ENCODE assay signal across 17 cellular contexts in the genomic region with DNA sequence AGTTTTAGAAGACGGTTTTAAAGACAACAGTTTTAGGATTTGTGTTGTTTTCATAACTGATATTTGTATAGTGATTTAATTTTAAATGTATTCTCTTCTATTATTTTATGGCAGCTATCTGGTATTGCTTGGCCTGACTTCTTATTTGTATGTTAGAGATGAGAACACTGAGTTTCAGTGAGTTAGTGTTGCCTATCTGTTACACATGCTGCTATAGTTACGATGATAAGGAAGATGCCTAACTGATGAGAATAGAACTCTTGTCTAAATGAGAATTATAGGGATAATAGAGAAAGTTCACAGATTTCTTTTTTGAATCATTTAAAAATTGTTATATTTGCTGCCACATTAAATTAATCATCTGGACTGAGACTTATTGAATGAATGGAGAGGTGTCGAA.
DNase-seq lines count a peak whose midpoint lies in the region; ATAC-seq and TF ChIP-seq lines count a peak whose summit lies in the region.
"Had no signal": no experiment of that assay in that cellular context is flagged by ENCODE, and none has a peak within 500 bp of the region (broad histone marks: within the 10 kb centered on the region; RNA-seq: fewer than 3 reads in every experiment).

No MANE protein-coding gene starts in this region.

- H3K27ac ChIP-seq in body of pancreas (peak overlapping the region in 2 of 4 donors; percentile 48 to 54), foreskin keratinocyte (peak overlapping the region; percentile 45), osteoblast (ENCODE audit: low read depth, low read length) (peak overlapping the region; percentile 80)
- H3K27ac ChIP-seq: HL-60 had no signal

- 85 to 95% methylated on average over 3 of the region's 3 CpGs for WGBS in body of pancreas, 2 donors

- TF ChIP-seq POLR2A in body of pancreas (IDR thresholded peaks at IDR 0.05) = no peak

- H4K20me1 ChIP-seq in osteoblast (ENCODE audit: insufficient read depth, low read length) = no peaks in the 10 kb centered on the region

- H3K9me3 ChIP-seq in body of pancreas (no peaks in the 10 kb centered on the region), osteoblast (ENCODE audit: low read depth, low read length) (no peaks in the 10 kb centered on the region)

- H3K79me2 ChIP-seq in osteoblast (ENCODE audit: insufficient read depth, low read length) = no peaks in the 10 kb centered on the region

- TF ChIP-seq CTCF in body of pancreas (IDR thresholded peaks at IDR 0.05) = no peak
- no peak for TF ChIP-seq CTCF in foreskin keratinocyte (conservative IDR thresholded peaks at IDR 0.05)
- TF ChIP-seq CTCF in osteoblast (IDR thresholded peaks at IDR 0.05; ENCODE audit: extremely low read depth, low read depth, low read length) = no peak

- intact Hi-C loops in body of pancreas (cut with DNase I) = no loop called here

- H3K4me3 ChIP-seq in body of pancreas (no peak overlapping the region), osteoblast (ENCODE audit: insufficient read depth, low read length) (no peak overlapping the region)

- peak; percentile 64 for ATAC-seq in body of pancreas
- ATAC-seq in foreskin keratinocyte = peak; percentile 35
- ATAC-seq in GM18498 (IDR thresholded peaks at IDR 0.05; ENCODE audit: unreplicated experiment) = no peak
- ATAC-seq: activated naive CD4-positive, alpha-beta T cell treated with anti-CD3 and anti-CD28 coated beads, Interleukin-2, amount 50 U/mL, for 72 hours; Panc1 had no signal

- H2AFZ ChIP-seq in osteoblast (ENCODE audit: low read length) = no peak overlapping the region

- no peaks in the 10 kb centered on the region for H3K36me3 ChIP-seq in body of pancreas (replicated peaks in 1 of 2; ENCODE audit: insufficient read depth in 1 of 2, low read depth in 2 of 2)
- no peaks in the 10 kb centered on the region for H3K36me3 ChIP-seq in osteoblast (ENCODE audit: insufficient read depth, low read length)

- H3K27me3 ChIP-seq in body of pancreas (no peaks in the 10 kb centered on the region), foreskin keratinocyte (no peaks in the 10 kb centered on the region), osteoblast (ENCODE audit: insufficient read depth, low read length) (no peaks in the 10 kb centered on the region)

- H3K4me1 ChIP-seq in body of pancreas (peaks cover 27% of the 10 kb centered on the region), foreskin keratinocyte (peaks cover 13% of the 10 kb centered on the region), osteoblast (ENCODE audit: insufficient read depth, low read length) (no peaks in the 10 kb centered on the region)

- no peak overlapping the region for H3K4me2 ChIP-seq in osteoblast (ENCODE audit: insufficient read depth, low read length)

- DNase-seq in AG08396 (ENCODE audit: low spot score) (peak; percentile 7), body of pancreas (no peak), foreskin keratinocyte (no peak), osteoblast (ENCODE audit: insufficient read length, low spot score, missing footprints) (no peak), DMS79 (lab: John Stamatoyannopoulos, UW) (no peak), NCI-H1105 (lab: John Stamatoyannopoulos, UW) (no peak)
- DNase-seq in stimulated activated CD4-positive, alpha-beta T cell treated with anti-CD3 and anti-CD28 coated beads, Interleukin-2, amount 100 ng/mL, for 48 hours = no peak
- DNase-seq: activated CD4-positive, alpha-beta T cell treated with anti-CD3 and anti-CD28 coated beads, Interleukin-2, amount 50 U/mL, for 1 hour; activated T-cell treated with anti-CD3 and anti-CD28 coated beads, Interleukin-2, amount 50 U/mL, for 24 hours; cerebellar nuclear complex; glutamatergic neuron; occipital lobe; small intestine had no signal
